In genomic region chr12:123761841-123762714, GRCh38 we compare ENCODE assay signal across 8 cellular contexts. TPM values are rescaled to one million over a fixed set of nuclear protein-coding genes. Genes with fewer than 3 reads are reported as not detected.
DNase-seq lines count a peak whose midpoint lies in the region; ATAC-seq and TF ChIP-seq lines count a peak whose summit lies in the region.

DNAH10 (plus strand) TSS chr12:123762301; CDS start chr12:123762337, 36 bp downstream.

- TF ChIP-seq CTCF in WI38 (IDR thresholded peaks at IDR 0.05; ENCODE audit: low read depth, low read length) (no peak), stomach (IDR thresholded peaks at IDR 0.05) (no peak)

- no peak for TF ChIP-seq EP300 in stomach (IDR thresholded peaks at IDR 0.05)

- no peaks in the 10 kb centered on the region for H3K9me3 ChIP-seq in stomach

- intact Hi-C loops in stomach (cut with DNase I; ENCODE audit: low total_unique reads), result no loop called here

- DNase-seq in ACHN (peak; percentile 63), dermis blood vessel endothelial cell (peak; percentile 34), mesenteric fat pad (ENCODE audit: low spot score) (peak; percentile 89), stomach (no peak), KBM-7 (no peak)

- H3K36me3 ChIP-seq in stomach, result peaks cover 0 to 36% (median 27%) of the 10 kb centered on the region in 4 donors

- ATAC-seq in GM18517 (IDR thresholded peaks at IDR 0.05; ENCODE audit: unreplicated experiment) (peak; percentile 45), HG03354 (IDR thresholded peaks at IDR 0.05; ENCODE audit: poor library complexity, severe bottlenecking, unreplicated experiment) (peak; percentile 81)

- H3K4me3 ChIP-seq in WI38 (ENCODE audit: low read depth, low read length), result peak within 1 kb of the TSS; percentile 40
- H3K4me3 ChIP-seq in stomach, result peak within 1 kb of the TSS; percentile 40 to 61 (median 54)

- no peak for TF ChIP-seq POLR2A in stomach (IDR thresholded peaks at IDR 0.05)

- peaks cover 16 to 20% (median 17%) of the 10 kb centered on the region in 4 donors for H3K4me1 ChIP-seq in stomach

- 1 to 5% (median 2%) methylated on average over 46 to 105 of the region's 105 CpGs for WGBS in stomach, 5 donors

- no peak within 1 kb of the TSS for H3K27ac ChIP-seq in stomach

- in situ Hi-C loops in ACHN (cut with HindIII; ENCODE audit: low pct_ligation_motif_present, low pct_unique_long_range_greater_than_20kb, low sequenced_read_pairs) (no loop called here), KBM-7 (cut with MboI; ENCODE audit: low pct_unique_long_range_greater_than_20kb, low sequenced_read_pairs) (no loop called here)

- peaks cover 4 to 34% (median 14%) of the 10 kb centered on the region in 3 donors for H3K27me3 ChIP-seq in stomach

RNA-seq across cellular contexts. Expression of gene DNAH10, which starts in this region (rescaled TPM):
- total RNA-seq in dermis blood vessel endothelial cell (under 0.01 TPM in 1 of 2 replicates, not detected in the other), mesenteric fat pad (0.51 TPM), stomach (under 1 TPM in 2 of 5 donors, not detected in 3; under 0.01 to 0.92 TPM)
- polyA plus RNA-seq in stomach, result under 1 TPM; 0.03 to 0.25 (median 0.15) TPM

Comparison
In these comparisons a context has a peak if more than half of its experiments do, and no peak if none do; other contexts are left out.
1. Peak in DNase-seq in dermis blood vessel endothelial cell; RNA of the gene not detected or under 1 TPM.
2. Peak in DNase-seq in mesenteric fat pad; RNA of the gene not detected or under 1 TPM.